1 cellular context compared by ENCODE assay signal in genomic region chr13:48492123-48493075, GRCh38.
A peak's percentile ranks its signal among the peaks of the same experiment; 100 is the strongest.
TF ChIP-seq lines count a peak whose summit lies in the region.

No MANE protein-coding gene starts in this region.

TF ChIP-seq in GM12878, 131 proteins besides CTCF, POLR2A, EP300 and RAD21 (continued from another document):
- TF ChIP-seq HSF1 (IDR thresholded peaks at IDR 0.05; ENCODE audit: low read depth, low read length) (no peak), GABPA (IDR thresholded peaks at IDR 0.05; ENCODE audit: low read depth) (peak; percentile 62; the same call in 1 of the 2 replicates), TBL1XR1 (IDR thresholded peaks at IDR 0.05; ENCODE audit: low read depth, low read length) (peak; percentile 47; the same call in 1 of the 2 replicates), ZNF274 (IDR thresholded peaks at IDR 0.05; ENCODE audit: insufficient read depth, insufficient read length) (no peak), GATAD2B (conservative IDR thresholded peaks at IDR 0.05; ENCODE audit: low read depth) (no peak), ZNF24 (IDR thresholded peaks at IDR 0.05) (no peak), E2F4 (IDR thresholded peaks at IDR 0.05; ENCODE audit: low read depth, low read length) (no peak), SUZ12 (IDR thresholded peaks at IDR 0.05; ENCODE audit: unreplicated experiment) (no peak), YBX1 (IDR thresholded peaks at IDR 0.05) (no peak), CREB1 (IDR thresholded peaks at IDR 0.05; ENCODE audit: low read depth) (0 out of 2 replicates have a peak, but pooled peaks have one; percentile 30)
